ENCODE assay signal across 1 cellular context in the genomic region with DNA sequence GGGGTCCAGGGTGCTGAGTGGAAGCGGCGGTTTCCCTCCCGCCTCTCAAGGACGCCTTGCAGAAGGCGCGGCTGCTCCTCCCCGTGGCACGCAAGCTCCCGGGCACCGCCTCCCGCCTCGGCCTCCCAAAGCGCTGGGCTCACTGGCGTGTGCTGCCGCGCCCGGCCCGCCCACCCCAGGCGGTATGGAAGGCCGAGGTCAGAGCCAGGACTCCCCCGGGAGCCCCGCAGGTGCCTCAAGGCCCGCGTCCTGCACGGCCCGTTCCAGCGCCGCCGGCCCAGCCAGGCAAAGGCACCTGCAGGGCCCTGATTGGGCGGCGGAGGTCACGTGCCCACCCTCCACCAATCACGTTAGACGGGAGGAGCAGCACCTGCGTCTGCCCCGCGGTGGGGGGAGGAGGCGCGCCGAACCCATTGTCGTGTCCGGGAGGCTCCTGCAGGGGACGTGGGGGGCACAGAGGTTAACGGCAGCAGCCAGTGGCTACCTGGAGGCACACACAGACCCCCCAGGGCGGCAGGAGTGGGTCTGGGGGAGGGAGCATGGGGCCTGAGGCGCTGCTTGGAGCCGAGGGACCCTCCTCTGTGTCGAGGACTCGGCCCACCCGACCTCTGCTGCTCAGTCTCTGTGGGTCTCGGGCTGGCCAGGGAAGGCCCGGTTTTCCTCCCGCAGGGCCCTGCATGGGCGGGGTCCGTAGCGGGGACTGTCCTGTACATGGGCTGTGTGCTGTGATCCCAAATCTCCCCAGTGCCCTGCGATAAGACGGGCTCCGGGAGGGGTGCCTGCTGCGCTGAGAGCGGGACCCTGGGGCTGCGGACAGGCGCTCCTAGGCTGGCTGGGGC.
TF ChIP-seq lines count a peak whose summit lies in the region.

No MANE protein-coding gene starts in this region.

TF ChIP-seq in K562, 482 proteins besides CTCF, POLR2A, EP300 and RAD21 (continued from another document and continues in another):
- TF ChIP-seq, protein P1, sequence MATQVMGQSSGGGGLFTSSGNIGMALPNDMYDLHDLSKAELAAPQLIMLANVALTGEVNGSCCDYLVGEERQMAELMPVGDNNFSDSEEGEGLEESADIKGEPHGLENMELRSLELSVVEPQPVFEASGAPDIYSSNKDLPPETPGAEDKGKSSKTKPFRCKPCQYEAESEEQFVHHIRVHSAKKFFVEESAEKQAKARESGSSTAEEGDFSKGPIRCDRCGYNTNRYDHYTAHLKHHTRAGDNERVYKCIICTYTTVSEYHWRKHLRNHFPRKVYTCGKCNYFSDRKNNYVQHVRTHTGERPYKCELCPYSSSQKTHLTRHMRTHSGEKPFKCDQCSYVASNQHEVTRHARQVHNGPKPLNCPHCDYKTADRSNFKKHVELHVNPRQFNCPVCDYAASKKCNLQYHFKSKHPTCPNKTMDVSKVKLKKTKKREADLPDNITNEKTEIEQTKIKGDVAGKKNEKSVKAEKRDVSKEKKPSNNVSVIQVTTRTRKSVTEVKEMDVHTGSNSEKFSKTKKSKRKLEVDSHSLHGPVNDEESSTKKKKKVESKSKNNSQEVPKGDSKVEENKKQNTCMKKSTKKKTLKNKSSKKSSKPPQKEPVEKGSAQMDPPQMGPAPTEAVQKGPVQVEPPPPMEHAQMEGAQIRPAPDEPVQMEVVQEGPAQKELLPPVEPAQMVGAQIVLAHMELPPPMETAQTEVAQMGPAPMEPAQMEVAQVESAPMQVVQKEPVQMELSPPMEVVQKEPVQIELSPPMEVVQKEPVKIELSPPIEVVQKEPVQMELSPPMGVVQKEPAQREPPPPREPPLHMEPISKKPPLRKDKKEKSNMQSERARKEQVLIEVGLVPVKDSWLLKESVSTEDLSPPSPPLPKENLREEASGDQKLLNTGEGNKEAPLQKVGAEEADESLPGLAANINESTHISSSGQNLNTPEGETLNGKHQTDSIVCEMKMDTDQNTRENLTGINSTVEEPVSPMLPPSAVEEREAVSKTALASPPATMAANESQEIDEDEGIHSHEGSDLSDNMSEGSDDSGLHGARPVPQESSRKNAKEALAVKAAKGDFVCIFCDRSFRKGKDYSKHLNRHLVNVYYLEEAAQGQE (CRISPR knock-in tag; IDR thresholded peaks at IDR 0.05; ENCODE audit: low read depth): no peak
- no peak for TF ChIP-seq FOXA1 (IDR thresholded peaks at IDR 0.05; ENCODE audit: borderline replicate concordance)
- TF ChIP-seq ZNF347 (CRISPR knock-in tag; IDR thresholded peaks at IDR 0.05; ENCODE audit: low read depth): no peak
- TF ChIP-seq SRSF1 (IDR thresholded peaks at IDR 0.05; ENCODE audit: low read depth, low read length): no peak
- TF ChIP-seq GATAD2B (IDR thresholded peaks at IDR 0.05; ENCODE audit: borderline replicate concordance): peak; percentile 30; the same call in 1 of the 2 replicates
- TF ChIP-seq MAFK (IDR thresholded peaks at IDR 0.05; ENCODE audit: low read length): no peak
- peak; percentile 43; the same call in 1 of the 2 replicates for TF ChIP-seq RB1 (IDR thresholded peaks at IDR 0.05; ENCODE audit: low read depth)
- no peak for TF ChIP-seq CBX3 (IDR thresholded peaks at IDR 0.05; ENCODE audit: borderline replicate concordance in 1 of 2, low read length in 2 of 2)
- TF ChIP-seq HNRNPK (IDR thresholded peaks at IDR 0.05; ENCODE audit: low read depth, low read length, poor library complexity, severe bottlenecking): no peak
- TF ChIP-seq ZNF717 (CRISPR knock-in tag; IDR thresholded peaks at IDR 0.05): no peak
- TF ChIP-seq IRF2 (CRISPR knock-in tag; IDR thresholded peaks at IDR 0.05): no peak
- TF ChIP-seq RBBP5 (IDR thresholded peaks at IDR 0.05; ENCODE audit: borderline replicate concordance, insufficient read depth, low read length, poor library complexity, severe bottlenecking): no peak
- TF ChIP-seq DMBX1 (CRISPR knock-in tag; IDR thresholded peaks at IDR 0.05; ENCODE audit: borderline replicate concordance): no peak
- no peak for TF ChIP-seq SRSF9 (IDR thresholded peaks at IDR 0.05; ENCODE audit: borderline replicate concordance, low read depth, low read length)
- no peak for TF ChIP-seq RHOXF2B (CRISPR knock-in tag; conservative IDR thresholded peaks at IDR 0.05)
- no peak for TF ChIP-seq KLF13 (tag; IDR thresholded peaks at IDR 0.05; ENCODE audit: borderline replicate concordance, low read depth)
- no peak for TF ChIP-seq ZNF263 (CRISPR knock-in tag; IDR thresholded peaks at IDR 0.05; ENCODE audit: borderline replicate concordance)
- no peak for TF ChIP-seq ZNF12 (CRISPR knock-in tag; IDR thresholded peaks at IDR 0.05)
- TF ChIP-seq, protein P2, sequence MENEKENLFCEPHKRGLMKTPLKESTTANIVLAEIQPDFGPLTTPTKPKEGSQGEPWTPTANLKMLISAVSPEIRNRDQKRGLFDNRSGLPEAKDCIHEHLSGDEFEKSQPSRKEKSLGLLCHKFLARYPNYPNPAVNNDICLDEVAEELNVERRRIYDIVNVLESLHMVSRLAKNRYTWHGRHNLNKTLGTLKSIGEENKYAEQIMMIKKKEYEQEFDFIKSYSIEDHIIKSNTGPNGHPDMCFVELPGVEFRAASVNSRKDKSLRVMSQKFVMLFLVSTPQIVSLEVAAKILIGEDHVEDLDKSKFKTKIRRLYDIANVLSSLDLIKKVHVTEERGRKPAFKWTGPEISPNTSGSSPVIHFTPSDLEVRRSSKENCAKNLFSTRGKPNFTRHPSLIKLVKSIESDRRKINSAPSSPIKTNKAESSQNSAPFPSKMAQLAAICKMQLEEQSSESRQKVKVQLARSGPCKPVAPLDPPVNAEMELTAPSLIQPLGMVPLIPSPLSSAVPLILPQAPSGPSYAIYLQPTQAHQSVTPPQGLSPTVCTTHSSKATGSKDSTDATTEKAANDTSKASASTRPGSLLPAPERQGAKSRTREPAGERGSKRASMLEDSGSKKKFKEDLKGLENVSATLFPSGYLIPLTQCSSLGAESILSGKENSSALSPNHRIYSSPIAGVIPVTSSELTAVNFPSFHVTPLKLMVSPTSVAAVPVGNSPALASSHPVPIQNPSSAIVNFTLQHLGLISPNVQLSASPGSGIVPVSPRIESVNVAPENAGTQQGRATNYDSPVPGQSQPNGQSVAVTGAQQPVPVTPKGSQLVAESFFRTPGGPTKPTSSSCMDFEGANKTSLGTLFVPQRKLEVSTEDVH (IDR thresholded peaks at IDR 0.05; ENCODE audit: low read depth, partially characterized antibody): no peak
- TF ChIP-seq RFX1 (IDR thresholded peaks at IDR 0.05): no peak
- TF ChIP-seq, protein P3, sequence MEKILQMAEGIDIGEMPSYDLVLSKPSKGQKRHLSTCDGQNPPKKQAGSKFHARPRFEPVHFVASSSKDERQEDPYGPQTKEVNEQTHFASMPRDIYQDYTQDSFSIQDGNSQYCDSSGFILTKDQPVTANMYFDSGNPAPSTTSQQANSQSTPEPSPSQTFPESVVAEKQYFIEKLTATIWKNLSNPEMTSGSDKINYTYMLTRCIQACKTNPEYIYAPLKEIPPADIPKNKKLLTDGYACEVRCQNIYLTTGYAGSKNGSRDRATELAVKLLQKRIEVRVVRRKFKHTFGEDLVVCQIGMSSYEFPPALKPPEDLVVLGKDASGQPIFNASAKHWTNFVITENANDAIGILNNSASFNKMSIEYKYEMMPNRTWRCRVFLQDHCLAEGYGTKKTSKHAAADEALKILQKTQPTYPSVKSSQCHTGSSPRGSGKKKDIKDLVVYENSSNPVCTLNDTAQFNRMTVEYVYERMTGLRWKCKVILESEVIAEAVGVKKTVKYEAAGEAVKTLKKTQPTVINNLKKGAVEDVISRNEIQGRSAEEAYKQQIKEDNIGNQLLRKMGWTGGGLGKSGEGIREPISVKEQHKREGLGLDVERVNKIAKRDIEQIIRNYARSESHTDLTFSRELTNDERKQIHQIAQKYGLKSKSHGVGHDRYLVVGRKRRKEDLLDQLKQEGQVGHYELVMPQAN (IDR thresholded peaks at IDR 0.05; ENCODE audit: borderline replicate concordance): no peak
- TF ChIP-seq DDX20 (tag; IDR thresholded peaks at IDR 0.05; ENCODE audit: low read depth): no peak
- TF ChIP-seq ARHGAP35 (IDR thresholded peaks at IDR 0.05; ENCODE audit: partially characterized antibody): no peak
- no peak for TF ChIP-seq MYNN (IDR thresholded peaks at IDR 0.05)
- no peak for TF ChIP-seq MYNN (CRISPR knock-in tag; IDR thresholded peaks at IDR 0.05)
- no peak for TF ChIP-seq DACH1 (IDR thresholded peaks at IDR 0.05; ENCODE audit: partially characterized antibody)
- no peak for TF ChIP-seq TFAM (CRISPR knock-in tag; conservative IDR thresholded peaks at IDR 0.05)
- no peak for TF ChIP-seq EGR1 (conservative IDR thresholded peaks at IDR 0.05)
- TF ChIP-seq HLTF (IDR thresholded peaks at IDR 0.05): no peak
- no peak for TF ChIP-seq ZNF766 (CRISPR knock-in tag; conservative IDR thresholded peaks at IDR 0.05)
- TF ChIP-seq ZBED1 (IDR thresholded peaks at IDR 0.05): no peak
- TF ChIP-seq, protein P4, sequence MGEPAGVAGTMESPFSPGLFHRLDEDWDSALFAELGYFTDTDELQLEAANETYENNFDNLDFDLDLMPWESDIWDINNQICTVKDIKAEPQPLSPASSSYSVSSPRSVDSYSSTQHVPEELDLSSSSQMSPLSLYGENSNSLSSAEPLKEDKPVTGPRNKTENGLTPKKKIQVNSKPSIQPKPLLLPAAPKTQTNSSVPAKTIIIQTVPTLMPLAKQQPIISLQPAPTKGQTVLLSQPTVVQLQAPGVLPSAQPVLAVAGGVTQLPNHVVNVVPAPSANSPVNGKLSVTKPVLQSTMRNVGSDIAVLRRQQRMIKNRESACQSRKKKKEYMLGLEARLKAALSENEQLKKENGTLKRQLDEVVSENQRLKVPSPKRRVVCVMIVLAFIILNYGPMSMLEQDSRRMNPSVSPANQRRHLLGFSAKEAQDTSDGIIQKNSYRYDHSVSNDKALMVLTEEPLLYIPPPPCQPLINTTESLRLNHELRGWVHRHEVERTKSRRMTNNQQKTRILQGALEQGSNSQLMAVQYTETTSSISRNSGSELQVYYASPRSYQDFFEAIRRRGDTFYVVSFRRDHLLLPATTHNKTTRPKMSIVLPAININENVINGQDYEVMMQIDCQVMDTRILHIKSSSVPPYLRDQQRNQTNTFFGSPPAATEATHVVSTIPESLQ (CRISPR knock-in tag; IDR thresholded peaks at IDR 0.05): no peak
- no peak for TF ChIP-seq RBM14 (IDR thresholded peaks at IDR 0.05; ENCODE audit: borderline replicate concordance, insufficient read depth, low read depth, low read length)
- no peak for TF ChIP-seq NELFE (IDR thresholded peaks at IDR 0.05; ENCODE audit: insufficient read depth, insufficient read length)
- no peak for TF ChIP-seq HIVEP1 (CRISPR knock-in tag; IDR thresholded peaks at IDR 0.05)
- TF ChIP-seq HDAC2 (IDR thresholded peaks at IDR 0.05): no peak
- TF ChIP-seq, protein P5, sequence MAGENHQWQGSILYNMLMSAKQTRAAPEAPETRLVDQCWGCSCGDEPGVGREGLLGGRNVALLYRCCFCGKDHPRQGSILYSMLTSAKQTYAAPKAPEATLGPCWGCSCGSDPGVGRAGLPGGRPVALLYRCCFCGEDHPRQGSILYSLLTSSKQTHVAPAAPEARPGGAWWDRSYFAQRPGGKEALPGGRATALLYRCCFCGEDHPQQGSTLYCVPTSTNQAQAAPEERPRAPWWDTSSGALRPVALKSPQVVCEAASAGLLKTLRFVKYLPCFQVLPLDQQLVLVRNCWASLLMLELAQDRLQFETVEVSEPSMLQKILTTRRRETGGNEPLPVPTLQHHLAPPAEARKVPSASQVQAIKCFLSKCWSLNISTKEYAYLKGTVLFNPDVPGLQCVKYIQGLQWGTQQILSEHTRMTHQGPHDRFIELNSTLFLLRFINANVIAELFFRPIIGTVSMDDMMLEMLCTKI (IDR thresholded peaks at IDR 0.05; ENCODE audit: partially characterized antibody): no peak
- no peak for TF ChIP-seq MED1 (CRISPR knock-in tag; IDR thresholded peaks at IDR 0.05; ENCODE audit: borderline replicate concordance)
- TF ChIP-seq ZFPM2 (CRISPR knock-in tag; IDR thresholded peaks at IDR 0.05): no peak
- TF ChIP-seq TRIM28 (IDR thresholded peaks at IDR 0.05): no peak
- no peak for TF ChIP-seq CHCHD3 (CRISPR knock-in tag; IDR thresholded peaks at IDR 0.05)
- TF ChIP-seq ZNF124 (CRISPR knock-in tag; IDR thresholded peaks at IDR 0.05): no peak
- no peak for TF ChIP-seq JUNB (CRISPR knock-in tag; conservative IDR thresholded peaks at IDR 0.05)
- no peak for TF ChIP-seq TAF9B (IDR thresholded peaks at IDR 0.05; ENCODE audit: partially characterized antibody)
- TF ChIP-seq HDAC1 (IDR thresholded peaks at IDR 0.05): no peak; a peak in 1 of 4 replicates
- no peak for TF ChIP-seq ZNF175 (CRISPR knock-in tag; IDR thresholded peaks at IDR 0.05; ENCODE audit: low read depth)
- TF ChIP-seq ZNF217 (CRISPR knock-in tag; IDR thresholded peaks at IDR 0.05): no peak
- no peak for TF ChIP-seq GABPB1 (CRISPR knock-in tag; IDR thresholded peaks at IDR 0.05)
- TF ChIP-seq HNRNPH1 (optimal IDR thresholded peaks at IDR 0.05; ENCODE audit: low read depth, low read length): no peak
- no peak for TF ChIP-seq ZNF197 (CRISPR knock-in tag; IDR thresholded peaks at IDR 0.05; ENCODE audit: low read depth)
- no peak for TF ChIP-seq NR2C2 (CRISPR knock-in tag; IDR thresholded peaks at IDR 0.05)
- TF ChIP-seq NR2C2 (tag; IDR thresholded peaks at IDR 0.05): no peak
- TF ChIP-seq ZSCAN29 (IDR thresholded peaks at IDR 0.05): no peak
- TF ChIP-seq MTA1 (IDR thresholded peaks at IDR 0.05; ENCODE audit: borderline replicate concordance): no peak
- TF ChIP-seq, protein P6, sequence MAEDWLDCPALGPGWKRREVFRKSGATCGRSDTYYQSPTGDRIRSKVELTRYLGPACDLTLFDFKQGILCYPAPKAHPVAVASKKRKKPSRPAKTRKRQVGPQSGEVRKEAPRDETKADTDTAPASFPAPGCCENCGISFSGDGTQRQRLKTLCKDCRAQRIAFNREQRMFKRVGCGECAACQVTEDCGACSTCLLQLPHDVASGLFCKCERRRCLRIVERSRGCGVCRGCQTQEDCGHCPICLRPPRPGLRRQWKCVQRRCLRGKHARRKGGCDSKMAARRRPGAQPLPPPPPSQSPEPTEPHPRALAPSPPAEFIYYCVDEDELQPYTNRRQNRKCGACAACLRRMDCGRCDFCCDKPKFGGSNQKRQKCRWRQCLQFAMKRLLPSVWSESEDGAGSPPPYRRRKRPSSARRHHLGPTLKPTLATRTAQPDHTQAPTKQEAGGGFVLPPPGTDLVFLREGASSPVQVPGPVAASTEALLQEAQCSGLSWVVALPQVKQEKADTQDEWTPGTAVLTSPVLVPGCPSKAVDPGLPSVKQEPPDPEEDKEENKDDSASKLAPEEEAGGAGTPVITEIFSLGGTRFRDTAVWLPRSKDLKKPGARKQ (CRISPR knock-in tag; IDR thresholded peaks at IDR 0.05): no peak
- TF ChIP-seq CBX2 (IDR thresholded peaks at IDR 0.05; ENCODE audit: insufficient read depth, low read length, poor library complexity, severe bottlenecking): no peak
- TF ChIP-seq MTA2 (IDR thresholded peaks at IDR 0.05; ENCODE audit: low read depth): no peak
- peak; percentile 43; the same call in 1 of the 2 replicates for TF ChIP-seq JUN (IDR thresholded peaks at IDR 0.05; ENCODE audit: borderline replicate concordance, low read depth, low read length)
- no peak for TF ChIP-seq JUN (CRISPR knock-in tag; IDR thresholded peaks at IDR 0.05; ENCODE audit: borderline replicate concordance)
